1 cellular context compared by ENCODE assay signal in genomic region chr4:77863341-77863740, GRCh38.
TF ChIP-seq lines count a peak whose summit lies in the region.

No MANE protein-coding gene starts in this region.

TF ChIP-seq in K562, 482 proteins besides CTCF, POLR2A, EP300 and RAD21:
- TF ChIP-seq CCNT2 (IDR thresholded peaks at IDR 0.05; ENCODE audit: borderline replicate concordance, extremely low read depth, insufficient read length, low read depth, low read length), result peak; percentile 2
- peak; percentile 59 for TF ChIP-seq CEBPB (tag; IDR thresholded peaks at IDR 0.05)
- peak; percentile 45; the same call in 1 of the 2 replicates for TF ChIP-seq CEBPG (CRISPR knock-in tag; IDR thresholded peaks at IDR 0.05)
- TF ChIP-seq CEBPG (tag; conservative IDR thresholded peaks at IDR 0.05 in 1 of 2, IDR thresholded peaks at IDR 0.05 in 1 of 2), result peak in 1 of 2 experiments; percentile 56; a peak in 2 of 4 replicates
